15 cellular contexts compared by ENCODE assay signal in genomic region chr10:95276367-95277200, GRCh38. TPM values are rescaled to one million over a fixed set of nuclear protein-coding genes. Genes with fewer than 3 reads are reported as not detected.
DNase-seq lines count a peak whose midpoint lies in the region; ATAC-seq and TF ChIP-seq lines count a peak whose summit lies in the region.
"Had no signal": no experiment of that assay in that cellular context is flagged by ENCODE, and none has a peak within 500 bp of the region (broad histone marks: within the 10 kb centered on the region; RNA-seq: fewer than 3 reads in every experiment).

No MANE protein-coding gene starts in this region.

- H3K36me3 Mint-ChIP-seq in mesothelial cell of epicardium: peaks cover 2% of the 10 kb centered on the region
- H3K36me3 Mint-ChIP-seq in activated T-cell treated with anti-CD3 and anti-CD28 coated beads, Interleukin-2, amount 50 U/mL, for 4 hours (ENCODE audit: insufficient read depth): no peaks in the 10 kb centered on the region
- H3K36me3 Mint-ChIP-seq: activated naive CD8-positive, alpha-beta T cell had no signal

- H3K4me3 Mint-ChIP-seq in mesothelial cell of epicardium: no peak overlapping the region
- H3K4me3 Mint-ChIP-seq in activated T-cell treated with anti-CD3 and anti-CD28 coated beads, Interleukin-2, amount 50 U/mL, for 4 hours: no peak overlapping the region
- H3K4me3 Mint-ChIP-seq: activated naive CD8-positive, alpha-beta T cell had no signal

- DNase-seq in Peyer's patch: peak in 2 of 3 donors; percentile 75 to 83
- DNase-seq in epithelial cell of prostate (ENCODE audit: low read depth, low spot score): peak; percentile 46
- no peak for DNase-seq in mesothelial cell of epicardium (ENCODE audit: low spot score in 2 of 2, unreplicated experiment in 2 of 2)
- DNase-seq in ureter (ENCODE audit: low spot score): peak; percentile 34
- DNase-seq in activated T-cell treated with anti-CD3 and anti-CD28 coated beads, Interleukin-2, amount 50 U/mL, for 4 hours: no peak
- DNase-seq in Ammon's horn (ENCODE audit: low spot score): no peak
- DNase-seq in NAMALWA (ENCODE audit: low spot score): no peak
- DNase-seq: DMS79; kidney glomerular epithelial cell; NCI-H1436 treated with DMSO at 0.1 percent for 48 hours; stimulated activated CD8-positive, alpha-beta memory T cell treated with anti-CD3 and anti-CD28 coated beads, Interleukin-4, amount 100 ng/mL, for 48 hours had no signal

- H3K9me3 ChIP-seq in Peyer's patch: no peaks in the 10 kb centered on the region

- H3K27me3 Mint-ChIP-seq in mesothelial cell of epicardium (ENCODE audit: low read depth): no peaks in the 10 kb centered on the region
- peaks cover 2% of the 10 kb centered on the region for H3K27me3 Mint-ChIP-seq in activated T-cell treated with anti-CD3 and anti-CD28 coated beads, Interleukin-2, amount 50 U/mL, for 4 hours (ENCODE audit: low read depth)
- H3K27me3 Mint-ChIP-seq: activated naive CD8-positive, alpha-beta T cell had no signal

- H3K27ac Mint-ChIP-seq in mesothelial cell of epicardium: peak overlapping the region; percentile 83
- H3K27ac Mint-ChIP-seq: activated naive CD8-positive, alpha-beta T cell had no signal

- TF ChIP-seq CTCF in Peyer's patch (IDR thresholded peaks at IDR 0.05) (no peak), mesothelial cell of epicardium (IDR thresholded peaks at IDR 0.05; ENCODE audit: unreplicated experiment) (no peak)

- peak in 1 of 2 donors; percentile 51 for TF ChIP-seq POLR2A in Peyer's patch (IDR thresholded peaks at IDR 0.05)

- H3K4me3 ChIP-seq in Peyer's patch: no peak overlapping the region

- H3K36me3 ChIP-seq in Peyer's patch: peaks cover 0 to 2% (median 0%) of the 10 kb centered on the region in 3 donors

- ATAC-seq in activated T-cell treated with anti-CD3 and anti-CD28 coated beads, Interleukin-2, amount 50 U/mL, for 4 hours: no peak
- ATAC-seq: activated CD4-positive, CD25-positive, alpha-beta regulatory T cell treated with anti-CD3 and anti-CD28 coated beads, Interleukin-2, amount 50 U/mL, for 24 hours; HCT116; sciatic nerve had no signal

- H3K27ac ChIP-seq in Peyer's patch (peak overlapping the region; percentile 35 to 92 (median 80)), epithelial cell of prostate (peak overlapping the region; percentile 90)

- peaks cover 36% of the 10 kb centered on the region for H3K4me1 Mint-ChIP-seq in mesothelial cell of epicardium
- no peaks in the 10 kb centered on the region for H3K4me1 Mint-ChIP-seq in activated T-cell treated with anti-CD3 and anti-CD28 coated beads, Interleukin-2, amount 50 U/mL, for 4 hours (ENCODE audit: low read depth)

- H3K27me3 ChIP-seq in Peyer's patch: no peaks in the 10 kb centered on the region

- H3K9me3 Mint-ChIP-seq in mesothelial cell of epicardium: peaks cover 3% of the 10 kb centered on the region
- no peaks in the 10 kb centered on the region for H3K9me3 Mint-ChIP-seq in activated T-cell treated with anti-CD3 and anti-CD28 coated beads, Interleukin-2, amount 50 U/mL, for 4 hours

- H3K4me1 ChIP-seq in Peyer's patch: peaks cover 0 to 91% (median 14%) of the 10 kb centered on the region in 4 donors

RNA-seq across cellular contexts. Expression of gene PDLIM1, which starts 14.2 kb away (rescaled TPM):
- total RNA-seq in Peyer's patch (100 to 1,000 TPM; 180 to 351 (median 240) TPM), mesothelial cell of epicardium (121 to 131 TPM (median 122 TPM) in 3 replicates), ureter (405 TPM)
- total RNA-seq in activated T-cell treated with anti-CD3 and anti-CD28 coated beads, Interleukin-2, amount 50 U/mL, for 4 hours: 1 to 10 TPM in 2 of 3 donors, under 1 TPM in 1; 0.66 to 2.8 (median 1.2) TPM

Comparison
In these comparisons a context has a peak if more than half of its experiments do, and no peak if none do; other contexts are left out.
1. DNase-seq: peak in Peyer's patch (2 of 3), epithelial cell of prostate (single experiment) and ureter (single experiment); none in mesothelial cell of epicardium (0 of 2), activated T-cell treated with anti-CD3 and anti-CD28 coated beads, Interleukin-2, amount 50 U/mL, for 4 hours (single experiment), Ammon's horn (single experiment) and NAMALWA (single experiment).
2. RNA of gene PDLIM1, which starts 14.2 kb away (total RNA-seq): 405 TPM in ureter (single experiment), 180 to 351 TPM in Peyer's patch and 121 to 131 TPM in mesothelial cell of epicardium; 0.66 to 2.8 TPM in activated T-cell treated with anti-CD3 and anti-CD28 coated beads, Interleukin-2, amount 50 U/mL, for 4 hours; every median in the first group is over 10 times any median in the second.